ENCODE assay signal across 14 cellular contexts in genomic region chr13:112733661-112734379, GRCh38. TPM values are rescaled to one million over a fixed set of nuclear protein-coding genes. Genes with fewer than 3 reads are reported as not detected.
DNase-seq lines count a peak whose midpoint lies in the region; ATAC-seq and TF ChIP-seq lines count a peak whose summit lies in the region.
"Had no signal": no experiment of that assay in that cellular context is flagged by ENCODE, and none has a peak within 500 bp of the region (broad histone marks: within the 10 kb centered on the region; RNA-seq: fewer than 3 reads in every experiment).

No MANE protein-coding gene starts in this region.

- POLR2A ChIA-PET in WTC11 (lab: Charles Lee): interaction anchor here (1.3 to 1.4 kb wide), 2 partner anchors 9 to 22 kb away, joined by 4 to 10 read pairs; no protein-coding TSS in a partner anchor
- POLR2A ChIA-PET in GM10248 (lab: Yijun Ruan, JAX): no interaction called here

- no peaks in the 10 kb centered on the region for H3K27me3 Mint-ChIP-seq in WTC11 (ENCODE audit: low read depth)
- H3K27me3 Mint-ChIP-seq: naive thymus-derived CD4-positive, alpha-beta T cell had no signal

- peak overlapping the region; percentile 53 for H3K4me3 Mint-ChIP-seq in WTC11
- H3K4me3 Mint-ChIP-seq: naive thymus-derived CD4-positive, alpha-beta T cell had no signal

- H3K27ac Mint-ChIP-seq in WTC11: peak overlapping the region; percentile 100
- H3K27ac Mint-ChIP-seq: naive thymus-derived CD4-positive, alpha-beta T cell had no signal

- ATAC-seq in WTC11 (peak; percentile 74), HG03571 (IDR thresholded peaks at IDR 0.05; ENCODE audit: unreplicated experiment) (no peak)
- ATAC-seq: naive thymus-derived CD4-positive, alpha-beta T cell had no signal

- TF ChIP-seq CTCF in WTC11 (IDR thresholded peaks at IDR 0.05) (no peak), GM10248 (IDR thresholded peaks at IDR 0.05; ENCODE audit: control extremely low read depth, extremely low read depth, low read depth, missing control alignments) (no peak)

- peaks cover 96% of the 10 kb centered on the region for H3K4me1 Mint-ChIP-seq in WTC11

- DNase-seq in DMS79 (lab: John Stamatoyannopoulos, UW): peak; percentile 61
- peak; percentile 98 for DNase-seq in NCI-H146 (lab: John Stamatoyannopoulos, UW)
- DNase-seq in WTC11 (ENCODE audit: low spot score): peak; percentile 77
- DNase-seq in medulla oblongata (ENCODE audit: extremely low spot score): peak; percentile 53
- DNase-seq in GM10248 (ENCODE audit: extremely low spot score): no peak
- no peak for DNase-seq in DMS 273 treated with DMSO at 0.1 percent for 48 hours (lab: John Stamatoyannopoulos, UW)
- no peak for DNase-seq in inferior parietal cortex (ENCODE audit: extremely low spot score)
- DNase-seq: activated T-cell treated with anti-CD3 and anti-CD28 coated beads, Interleukin-2, amount 50 U/mL, for 1 hour; AML-193; erythroblast; naive thymus-derived CD4-positive, alpha-beta T cell; NCI-H1048; small intestine had no signal

- H3K9me3 Mint-ChIP-seq in WTC11: no peaks in the 10 kb centered on the region
- H3K9me3 Mint-ChIP-seq: naive thymus-derived CD4-positive, alpha-beta T cell had no signal

- CTCF ChIA-PET in WTC11 (lab: Charles Lee) (interaction anchor here (0.9 to 1.9 kb wide), 6 partner anchors 22 to 296 kb away, joined by 3 to 13 read pairs (median 4); partner anchors contain the start of gene ATP11A), GM10248 (lab: Yijun Ruan, JAX) (interaction anchor here (1.0 to 1.4 kb wide), 2 partner anchors 9 to 11 kb away, joined by 3 to 4 read pairs; no protein-coding TSS in a partner anchor)

- H3K36me3 Mint-ChIP-seq in WTC11: no peaks in the 10 kb centered on the region

TF ChIP-seq in WTC11, 78 proteins besides CTCF, POLR2A, EP300 and RAD21:
- TF ChIP-seq, protein P1, sequence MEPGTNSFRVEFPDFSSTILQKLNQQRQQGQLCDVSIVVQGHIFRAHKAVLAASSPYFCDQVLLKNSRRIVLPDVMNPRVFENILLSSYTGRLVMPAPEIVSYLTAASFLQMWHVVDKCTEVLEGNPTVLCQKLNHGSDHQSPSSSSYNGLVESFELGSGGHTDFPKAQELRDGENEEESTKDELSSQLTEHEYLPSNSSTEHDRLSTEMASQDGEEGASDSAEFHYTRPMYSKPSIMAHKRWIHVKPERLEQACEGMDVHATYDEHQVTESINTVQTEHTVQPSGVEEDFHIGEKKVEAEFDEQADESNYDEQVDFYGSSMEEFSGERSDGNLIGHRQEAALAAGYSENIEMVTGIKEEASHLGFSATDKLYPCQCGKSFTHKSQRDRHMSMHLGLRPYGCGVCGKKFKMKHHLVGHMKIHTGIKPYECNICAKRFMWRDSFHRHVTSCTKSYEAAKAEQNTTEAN (CRISPR knock-in tag; IDR thresholded peaks at IDR 0.05): no peak
- 0 out of 2 replicates have a peak, but pooled peaks have one; percentile 28 for TF ChIP-seq ZNF416 (CRISPR knock-in tag; IDR thresholded peaks at IDR 0.05)
- TF ChIP-seq ETV6 (CRISPR knock-in tag; IDR thresholded peaks at IDR 0.05): peak; percentile 62; the same call in 1 of the 2 replicates
- peak; percentile 55 for TF ChIP-seq ZNF423 (CRISPR knock-in tag; IDR thresholded peaks at IDR 0.05)
- peak; percentile 49; the same call in 1 of the 2 replicates for TF ChIP-seq SP1 (CRISPR knock-in tag; conservative IDR thresholded peaks at IDR 0.05)

RNA-seq across cellular contexts. Expression of gene ATP11A, which starts 44.0 kb away (rescaled TPM):
- 100 to 133 TPM (median 126 TPM) in 3 replicates for total RNA-seq in WTC11 (2021)

Comparison
In these comparisons a context has a peak if more than half of its experiments do, and no peak if none do; other contexts are left out.
1. DNase-seq: peak in DMS79 (single experiment), NCI-H146 (single experiment), WTC11 (single experiment) and medulla oblongata (single experiment); none in GM10248 (single experiment), DMS 273 treated with DMSO at 0.1 percent for 48 hours (single experiment) and inferior parietal cortex (single experiment).